In genomic region chr11:35118906-35119305, GRCh38 we compare ENCODE assay signal across 14 cellular contexts. TPM values are rescaled to one million over a fixed set of nuclear protein-coding genes. Genes with fewer than 3 reads are reported as not detected.
DNase-seq lines count a peak whose midpoint lies in the region; ATAC-seq, FAIRE-seq and TF ChIP-seq lines count a peak whose summit lies in the region.
"Had no signal": no experiment of that assay in that cellular context is flagged by ENCODE, and none has a peak within 500 bp of the region (broad histone marks: within the 10 kb centered on the region; RNA-seq: fewer than 3 reads in every experiment).

No MANE protein-coding gene starts in this region.

- WGBS in transverse colon (ENCODE audit: low coverage in 1 of 2), 2 donors = 87 to 100% methylated on average over 2 to 4 of the region's 4 CpGs
- WGBS in ovary, 3 donors = 94 to 98% (median 96%) methylated on average over 4 of the region's 4 CpGs

- DNase-seq in GM19239 (ENCODE audit: insufficient read length, low spot score) = no peak
- DNase-seq in transverse colon = peak; percentile 37
- DNase-seq in GM20000 (ENCODE audit: low spot score) = no peak
- DNase-seq in activated gamma-delta T cell treated with Interleukin-2 at 50 U/mL for 16 hours = no peak
- DNase-seq in cerebellum (ENCODE audit: low spot score) = no peak
- DNase-seq in ovary = no peak
- DNase-seq: activated CD4-positive, alpha-beta T cell treated with anti-CD3 and anti-CD28 coated beads for 48 hours; activated naive CD4-positive, alpha-beta T cell; Caco-2; naive thymus-derived CD4-positive, alpha-beta T cell; SW 1271 had no signal

- intact Hi-C loops in transverse colon (cut with DNase I; ENCODE audit: low total_unique reads) (no loop called here), ovary (cut with DNase I) (no loop called here)

- in situ Hi-C loops in transverse colon (cut with MboI; ENCODE audit: low pct_ligation_motif_present in 1 of 4, low pct_unique_long_range_greater_than_20kb in 1 of 4, low sequenced_read_pairs in 3 of 4) = no loop called here

- TF ChIP-seq EP300 in transverse colon (IDR thresholded peaks at IDR 0.05; ENCODE audit: low read depth) (no peak), ovary (IDR thresholded peaks at IDR 0.05) (no peak)

- H3K27me3 ChIP-seq in transverse colon = no peaks in the 10 kb centered on the region
- no peaks in the 10 kb centered on the region for H3K27me3 ChIP-seq in ovary

- H3K27ac ChIP-seq in transverse colon (peak overlapping the region in 1 of 4 donors; percentile 35), ovary (no peak overlapping the region)

- H3K36me3 ChIP-seq in transverse colon (no peaks in the 10 kb centered on the region), ovary (no peaks in the 10 kb centered on the region)

- no peak for TF ChIP-seq CTCF in transverse colon (IDR thresholded peaks at IDR 0.05)
- TF ChIP-seq CTCF in GM20000 (IDR thresholded peaks at IDR 0.05; ENCODE audit: extremely low read depth, missing control alignments) = no peak
- no peak for TF ChIP-seq CTCF in ovary (IDR thresholded peaks at IDR 0.05)

- FAIRE-seq in GM19239 (lab: Jason Lieb, UNC) = peak; percentile 97
- FAIRE-seq: islet of Langerhans had no signal

- ATAC-seq in HG02610 (IDR thresholded peaks at IDR 0.05; ENCODE audit: unreplicated experiment) = peak; percentile 76
- ATAC-seq in HG03280 (IDR thresholded peaks at IDR 0.05; ENCODE audit: unreplicated experiment) = peak; percentile 77
- ATAC-seq: naive thymus-derived CD4-positive, alpha-beta T cell had no signal

- H3K4me3 ChIP-seq in transverse colon (no peak overlapping the region), ovary (no peak overlapping the region)

- H3K4me1 ChIP-seq in transverse colon (peaks cover 3 to 18% (median 10%) of the 10 kb centered on the region in 4 donors), ovary (ENCODE audit: insufficient read depth) (peaks cover 5% of the 10 kb centered on the region)
- H3K4me1 ChIP-seq: Caco-2 had no signal

- no peak for TF ChIP-seq POLR2A in transverse colon (IDR thresholded peaks at IDR 0.05)
- no peak for TF ChIP-seq POLR2A in ovary (IDR thresholded peaks at IDR 0.05)

- H3K9me3 ChIP-seq in transverse colon = no peaks in the 10 kb centered on the region
- H3K9me3 ChIP-seq in ovary = no peaks in the 10 kb centered on the region
- H3K9me3 ChIP-seq: Caco-2 had no signal

RNA-seq across cellular contexts. Expression of gene CD44, which starts 20.1 kb away (rescaled TPM):
- total RNA-seq in transverse colon (100 to 1,000 TPM in 3 of 4 donors, 10 to 100 TPM in 1; 56.3 to 182 (median 114) TPM), cerebellum (6.0 TPM), ovary (10 to 100 TPM; 16.5 to 62.1 (median 26.0) TPM)
- 100 to 1,000 TPM in 1 of 2 donors, 1 to 10 TPM in 1; 8.3 to 330 TPM for polyA plus RNA-seq in ovary
